ENCODE assay signal across 8 cellular contexts in the genomic region with DNA sequence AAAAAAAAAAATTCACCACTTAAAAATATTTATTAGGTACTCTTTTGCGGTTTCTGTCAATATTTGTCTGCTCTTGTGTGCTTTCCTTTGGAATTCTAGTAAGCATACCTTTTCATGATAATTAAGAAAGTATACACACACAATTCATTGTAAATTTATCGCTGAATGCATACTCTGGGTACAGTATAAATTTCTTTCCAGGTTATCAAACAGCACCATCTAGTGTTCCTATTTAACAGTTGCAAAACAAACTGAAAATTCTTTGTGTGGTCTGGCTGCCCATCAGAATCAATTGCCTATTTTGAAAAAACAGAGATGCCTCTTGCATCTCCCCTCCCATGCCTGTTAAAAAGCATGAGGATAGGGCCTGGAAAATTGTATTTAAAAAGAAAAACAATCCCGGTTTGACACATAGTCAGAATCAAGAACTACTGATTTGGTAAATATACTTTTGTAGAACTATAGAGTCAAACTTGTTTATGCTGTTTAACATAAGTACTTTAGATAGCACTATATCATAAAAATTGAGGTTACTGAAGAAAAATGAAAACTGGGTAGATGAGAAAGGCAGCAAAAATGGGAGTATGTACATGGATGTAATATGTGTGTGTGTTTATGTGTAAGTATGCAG. TPM values are rescaled to one million over a fixed set of nuclear protein-coding genes. Genes with fewer than 3 reads are reported as not detected.
A peak's percentile ranks its signal among the peaks of the same experiment; 100 is the strongest.
DNase-seq lines count a peak whose midpoint lies in the region; ATAC-seq and TF ChIP-seq lines count a peak whose summit lies in the region.

No MANE protein-coding gene starts in this region.

- H3K27ac ChIP-seq in lung (ENCODE audit: low read depth in 1 of 2, low read length in 1 of 2): no peak overlapping the region

- H3K4me3 Mint-ChIP-seq in central memory CD8-positive, alpha-beta T cell: no peak overlapping the region

- H3K9me3 Mint-ChIP-seq in central memory CD8-positive, alpha-beta T cell: no peaks in the 10 kb centered on the region

- H3K9me3 ChIP-seq in lung (ENCODE audit: control insufficient read depth in 2 of 2, insufficient read depth in 1 of 2, low read length in 1 of 2): no peaks in the 10 kb centered on the region

- ATAC-seq in GM18505 (IDR thresholded peaks at IDR 0.05; ENCODE audit: unreplicated experiment) (peak; percentile 47), HG03097 (IDR thresholded peaks at IDR 0.05; ENCODE audit: low FRiP score, unreplicated experiment) (peak; percentile 52), lung (ENCODE audit: insufficient read depth, low FRiP score) (peak; percentile 53), HG03439 (IDR thresholded peaks at IDR 0.05; ENCODE audit: unreplicated experiment) (no peak)
- ATAC-seq in central memory CD8-positive, alpha-beta T cell (replicated peaks; ENCODE audit: extremely low read depth, poor library complexity, severe bottlenecking): peak; percentile 64

- H3K4me1 Mint-ChIP-seq in central memory CD8-positive, alpha-beta T cell: peaks cover 26% of the 10 kb centered on the region

- H3K4me3 ChIP-seq in AG10803 (ENCODE audit: low read length): no peak overlapping the region
- H3K4me3 ChIP-seq in lung: no peak overlapping the region

- DNase-seq in AG10803 (ENCODE audit: low read depth) (peak; percentile 37), NCI-H69 (lab: John Stamatoyannopoulos, UW) (peak; percentile 73), lung (ENCODE audit: low spot score) (no peak)
- no peak for DNase-seq in central memory CD8-positive, alpha-beta T cell (ENCODE audit: low spot score in 2 of 2)
- no peak for DNase-seq in activated effector memory CD4-positive, alpha-beta T cell treated with Interleukin-2 at 50 U/mL for 16 hours

- 33 to 37% methylated on average over 3 of the region's 3 CpGs for WGBS in lung, 2 donors

- no peak for TF ChIP-seq POLR2A in GM18505 (IDR thresholded peaks at IDR 0.05; ENCODE audit: borderline replicate concordance, extremely low read depth, insufficient read depth, insufficient read length)

- H3K4me1 ChIP-seq in lung (ENCODE audit: control insufficient read depth in 2 of 2, insufficient read depth in 2 of 2, low read length in 2 of 2): peaks cover 0 to 6% of the 10 kb centered on the region in 2 donors

- no peaks in the 10 kb centered on the region for H3K27me3 ChIP-seq in lung (ENCODE audit: control insufficient read depth, insufficient read depth)

- peaks cover 14% of the 10 kb centered on the region for H3K36me3 Mint-ChIP-seq in central memory CD8-positive, alpha-beta T cell (ENCODE audit: insufficient read depth)

- peaks cover 0 to 3% of the 10 kb centered on the region in 2 donors for H3K36me3 ChIP-seq in lung (ENCODE audit: control insufficient read depth in 2 of 2, insufficient read depth in 2 of 2, low read length in 2 of 2)

- TF ChIP-seq CTCF in AG10803 (conservative IDR thresholded peaks at IDR 0.05; ENCODE audit: low read length) (peak; percentile 72), lung (IDR thresholded peaks at IDR 0.05; ENCODE audit: control extremely low read depth, extremely low read depth) (peak; percentile 40)

- H3K27ac Mint-ChIP-seq in central memory CD8-positive, alpha-beta T cell (ENCODE audit: low read depth): no peak overlapping the region

- no peaks in the 10 kb centered on the region for H3K27me3 Mint-ChIP-seq in central memory CD8-positive, alpha-beta T cell

RNA-seq across cellular contexts. Expression of gene PGGT1B, which starts 16.2 kb away (rescaled TPM):
- 10 to 100 TPM; 20.6 to 43.9 TPM for total RNA-seq in lung
- 1 to 10 TPM; 3.6 to 8.4 TPM for polyA plus RNA-seq in lung

RNA-seq across cellular contexts. Expression of gene CCDC112, which starts 50.0 kb away (rescaled TPM):
- total RNA-seq in lung: 1 to 10 TPM; 6.7 to 7.0 TPM
- 1 to 10 TPM; 3.5 to 9.9 TPM for polyA plus RNA-seq in lung

Comparison
In these comparisons a context has a peak if more than half of its experiments do, and no peak if none do; other contexts are left out.
1. DNase-seq: peak in AG10803 (single experiment) and NCI-H69 (single experiment); none in central memory CD8-positive, alpha-beta T cell (0 of 2), lung (single experiment) and activated effector memory CD4-positive, alpha-beta T cell treated with Interleukin-2 at 50 U/mL for 16 hours (single experiment).